In the genomic region with DNA sequence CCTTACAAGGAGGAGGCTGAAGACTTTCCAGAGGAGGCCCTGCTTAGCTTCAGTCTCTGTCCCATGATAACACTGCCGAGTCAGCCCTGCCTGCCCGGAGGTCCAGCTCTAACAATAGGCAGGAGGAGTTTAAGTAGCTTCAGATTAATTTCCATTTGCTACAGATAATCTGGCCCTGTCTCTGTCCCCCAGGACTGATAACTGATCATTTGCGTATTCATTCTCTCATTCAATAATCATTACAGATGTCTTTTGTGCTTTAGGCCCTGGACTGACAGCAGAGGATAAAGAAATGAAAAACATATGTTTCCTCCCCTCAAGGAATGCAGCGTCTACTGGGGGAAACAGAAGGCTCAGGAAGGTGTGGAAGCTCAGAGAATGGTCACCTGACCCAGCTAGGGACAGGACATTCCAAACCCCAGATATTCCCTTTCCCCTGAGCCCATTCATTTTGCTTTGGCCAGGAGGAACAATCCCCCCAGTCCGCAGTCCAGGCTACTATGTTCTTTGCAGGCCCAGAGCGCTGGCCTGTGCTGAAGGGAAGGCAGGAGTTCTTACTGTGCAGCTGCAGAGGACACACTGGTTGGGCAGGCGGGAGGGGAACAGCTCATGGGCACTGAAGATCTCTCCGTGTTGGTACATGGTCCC, we compare ENCODE assay signal across 15 cellular contexts. TPM values are rescaled to one million over a fixed set of nuclear protein-coding genes. Genes with fewer than 3 reads are reported as not detected.
DNase-seq lines count a peak whose midpoint lies in the region; ATAC-seq and TF ChIP-seq lines count a peak whose summit lies in the region.
"Had no signal": no experiment of that assay in that cellular context is flagged by ENCODE, and none has a peak within 500 bp of the region (broad histone marks: within the 10 kb centered on the region; RNA-seq: fewer than 3 reads in every experiment).

No MANE protein-coding gene starts in this region.

- no peaks in the 10 kb centered on the region for H3K79me1 ChIP-seq in IMR-90 (ENCODE audit: low read depth in 1 of 2, low read length in 2 of 2)

- POLR2A ChIA-PET in IMR-90 (lab: Charles Lee; ENCODE audit: unreplicated experiment), result no interaction called here

- peak overlapping the region; percentile 33; the same call in 1 of the 2 replicates for H3K18ac ChIP-seq in IMR-90 (ENCODE audit: low read depth, low read length)

- peak overlapping the region; percentile 61; the same call in 2 of the 3 replicates for H2BK15ac ChIP-seq in IMR-90 (ENCODE audit: low read depth, low read length)

- H2BK5ac ChIP-seq in IMR-90 (ENCODE audit: low read depth, low read length, poor library complexity, severe bottlenecking), result no peak overlapping the region

- H3K4me2 ChIP-seq in IMR-90 (ENCODE audit: low read depth, low read length), result no peak overlapping the region

- H2AK5ac ChIP-seq in IMR-90 (ENCODE audit: low read depth, low read length), result peak overlapping the region; percentile 28; the same call in 1 of the 2 replicates

- peak overlapping the region; percentile 32; the same call in 1 of the 2 replicates for H4K91ac ChIP-seq in IMR-90 (ENCODE audit: insufficient read depth, low read depth, low read length)

- H3K27ac ChIP-seq in IMR-90 (ENCODE audit: insufficient read depth, low read length) (peak overlapping the region; percentile 30; the same call in 1 of the 2 replicates), iPS-18a (ENCODE audit: low read length) (peak overlapping the region; percentile 42), sigmoid colon (peak overlapping the region in 3 of 4 donors; percentile 42 to 64 (median 61))

- DNase-seq in IMR-90 (peak; percentile 46), choroid plexus epithelial cell (ENCODE audit: low read depth) (peak; percentile 63), sigmoid colon (no peak), mucosa of descending colon (no peak), posterior vena cava (ENCODE audit: low spot score) (no peak)
- DNase-seq: activated CD8-positive, alpha-beta memory T cell treated with anti-CD3 and anti-CD28 coated beads, Interleukin-2, amount 50 U/mL, for 4 hours; CD4-positive, CD25-positive, alpha-beta regulatory T cell; NCI-H2029; NCI-H526 had no signal

- no peaks in the 10 kb centered on the region for H4K20me1 ChIP-seq in IMR-90 (ENCODE audit: insufficient read depth, low read length)

- H3K4me3 ChIP-seq in IMR-90 (ENCODE audit: insufficient read depth, low read depth, low read length) (no peak overlapping the region), choroid plexus epithelial cell (ENCODE audit: low read depth, low read length) (no peak overlapping the region), iPS-18a (ENCODE audit: low read length) (no peak overlapping the region), sigmoid colon (no peak overlapping the region), mucosa of descending colon (no peak overlapping the region)
- H3K4me3 ChIP-seq: esophagus muscularis mucosa had no signal

- H3K4ac ChIP-seq in IMR-90 (ENCODE audit: low read depth, low read length), result 0 out of 2 replicates have a peak overlapping the region, but pooled peaks have one; percentile 36

- TF ChIP-seq EP300 in sigmoid colon (IDR thresholded peaks at IDR 0.05), result no peak

- no TSS peak for BruUV-seq in IMR-90 (replicated peaks; lab: Mats Ljungman, UMichigan)

- peak overlapping the region; percentile 43; the same call in 1 of the 2 replicates for H2BK20ac ChIP-seq in IMR-90 (ENCODE audit: low read depth, low read length)

- no peaks in the 10 kb centered on the region for H3K9me3 ChIP-seq in IMR-90 (ENCODE audit: control insufficient read depth, insufficient read depth, low read length)
- no peaks in the 10 kb centered on the region for H3K9me3 ChIP-seq in iPS-18a (ENCODE audit: control insufficient read depth, low read depth, low read length)
- no peaks in the 10 kb centered on the region for H3K9me3 ChIP-seq in sigmoid colon
- no peaks in the 10 kb centered on the region for H3K9me3 ChIP-seq in mucosa of descending colon
- H3K9me3 ChIP-seq: esophagus muscularis mucosa had no signal

- ATAC-seq in IMR-90 (ENCODE audit: low read depth), result peak; percentile 67
- ATAC-seq in GM18870 (IDR thresholded peaks at IDR 0.05; ENCODE audit: unreplicated experiment), result no peak
- no peak for ATAC-seq in esophagus mucosa
- ATAC-seq in mucosa of descending colon, result no peak

- H3K9me1 ChIP-seq in IMR-90 (ENCODE audit: insufficient read depth, low read length), result no peaks in the 10 kb centered on the region

- TF ChIP-seq RAD21 in IMR-90 (IDR thresholded peaks at IDR 0.05; ENCODE audit: low read length), result no peak

- peak overlapping the region in 1 of 2 experiments; percentile 50; a peak in 2 of 4 replicates for H4K8ac ChIP-seq in IMR-90 (ENCODE audit: low read depth in 2 of 2, low read length in 2 of 2)

- H3K9ac ChIP-seq in IMR-90 (ENCODE audit: low read depth, low read length) (no peak overlapping the region), iPS-18a (ENCODE audit: low read length) (no peak overlapping the region)

- peak overlapping the region; percentile 1; the same call in 1 of the 2 replicates for H3K14ac ChIP-seq in IMR-90 (replicated peaks; ENCODE audit: low read depth, low read length)

- dilution Hi-C loops in IMR-90 (cut with HindIII; ENCODE audit: low sequenced_read_pairs, unreplicated experiment), result no loop called here

- H4K5ac ChIP-seq in IMR-90 (ENCODE audit: low read depth, low read length), result peak overlapping the region; percentile 73

- H2AK9ac ChIP-seq in IMR-90 (replicated peaks; ENCODE audit: low read depth, low read length, poor library complexity), result no peak overlapping the region

- H3K4me1 ChIP-seq in IMR-90 (ENCODE audit: control insufficient read depth, insufficient read depth, low read length), result peaks cover 10% of the 10 kb centered on the region; the same call in 1 of the 2 replicates
- peaks cover 7% of the 10 kb centered on the region for H3K4me1 ChIP-seq in iPS-18a (ENCODE audit: control insufficient read depth, low read depth, low read length)
- H3K4me1 ChIP-seq in sigmoid colon, result peaks cover 0 to 20% (median 10%) of the 10 kb centered on the region in 4 donors
- peaks cover 5% of the 10 kb centered on the region for H3K4me1 ChIP-seq in mucosa of descending colon (ENCODE audit: low read depth)

- H3K36me3 ChIP-seq in IMR-90 (ENCODE audit: control insufficient read depth, insufficient read depth, low read length), result no peaks in the 10 kb centered on the region
- no peaks in the 10 kb centered on the region for H3K36me3 ChIP-seq in iPS-18a (ENCODE audit: control insufficient read depth, low read depth, low read length)
- H3K36me3 ChIP-seq in sigmoid colon, result peaks cover 0 to 68% (median 7%) of the 10 kb centered on the region in 4 donors
- no peaks in the 10 kb centered on the region for H3K36me3 ChIP-seq in mucosa of descending colon (ENCODE audit: low read depth)
- H3K36me3 ChIP-seq: esophagus muscularis mucosa had no signal

- no peaks in the 10 kb centered on the region for H3K27me3 ChIP-seq in IMR-90 (ENCODE audit: control insufficient read depth, insufficient read depth, low read length)
- no peaks in the 10 kb centered on the region for H3K27me3 ChIP-seq in iPS-18a (ENCODE audit: control insufficient read depth, insufficient read depth, low read length)
- no peaks in the 10 kb centered on the region for H3K27me3 ChIP-seq in sigmoid colon
- H3K27me3 ChIP-seq: esophagus muscularis mucosa had no signal

- in situ Hi-C loops in IMR-90 (cut with MboI; ENCODE audit: low sequenced_read_pairs), result no loop called here

- H2AFZ ChIP-seq in IMR-90 (replicated peaks; ENCODE audit: low read length, poor library complexity), result peak overlapping the region; percentile 81

- TF ChIP-seq POLR2A in IMR-90 (IDR thresholded peaks at IDR 0.05; ENCODE audit: low read depth, low read length), result no peak
- TF ChIP-seq POLR2A in sigmoid colon (IDR thresholded peaks at IDR 0.05), result no peak

- H3K56ac ChIP-seq in IMR-90 (ENCODE audit: extremely low read depth, insufficient read depth, low read length), result no peak overlapping the region

- TF ChIP-seq CTCF in IMR-90 (conservative IDR thresholded peaks at IDR 0.05; ENCODE audit: low read depth, low read length) (no peak), choroid plexus epithelial cell (conservative IDR thresholded peaks at IDR 0.05; ENCODE audit: low read depth, low read length) (no peak), sigmoid colon (IDR thresholded peaks at IDR 0.05) (no peak), mucosa of descending colon (IDR thresholded peaks at IDR 0.05) (no peak)

- peak overlapping the region; percentile 43; the same call in 1 of the 2 replicates for H2BK120ac ChIP-seq in IMR-90 (ENCODE audit: low read depth, low read length)

- no peak overlapping the region for H3K23ac ChIP-seq in IMR-90 (ENCODE audit: low read depth, low read length)

- WGBS in IMR-90 (ENCODE audit: extremely low coverage in 2 of 2, insufficient read length in 1 of 2), 2 experiments, result 61% methylated on average over 3 of the region's 8 CpGs; no CpG with 5 or more reads in 1 of the 2 experiments
- 69 to 78% methylated on average over 8 of the region's 8 CpGs for WGBS in sigmoid colon, 2 donors

- intact Hi-C loops in IMR-90 (cut with micrococcal nuclease) (no loop called here), sigmoid colon (cut with DNase I) (no loop called here), mucosa of descending colon (cut with DNase I, micrococcal nuclease) (no loop called here), posterior vena cava (cut with DNase I) (no loop called here)

- CTCF ChIA-PET in IMR-90 (lab: Yijun Ruan, JAX), result interaction anchor here (1.2 to 1.8 kb wide), 2 partner anchors 8 to 16 kb away, joined by 4 to 6 read pairs; no protein-coding TSS in a partner anchor

TF ChIP-seq in IMR-90, 13 proteins besides CTCF, POLR2A, EP300 and RAD21 (continues in another document):
- no peak for TF ChIP-seq CEBPB (IDR thresholded peaks at IDR 0.05; ENCODE audit: low read depth, low read length)

RNA-seq across cellular contexts. Expression of gene CHRDL2, which starts 20.8 kb away (rescaled TPM):
- not detected in 2 replicates for total RNA-seq in IMR-90 (2012; rRNA removed)
- polyA plus RNA-seq in IMR-90 (2012; rRNA removed), result 0.37 and 0.80 TPM in 2 replicates
- 0.95 and 2.3 TPM in 2 replicates for polyA plus RNA-seq in IMR-90 (2012; cell fraction: cytosol; rRNA removed)
- polyA plus RNA-seq in IMR-90 (2012; cell fraction: nucleus; rRNA removed; ENCODE audit: low replicate concordance), result 0.64 and 0.66 TPM in 2 replicates
- 10 to 100 TPM in 2 of 4 donors, 1 to 10 TPM in 2; 6.1 to 45.1 (median 14.4) TPM for total RNA-seq in sigmoid colon
- 10 to 100 TPM in 1 of 3 donors, 1 to 10 TPM in 1, not detected in 1; 9.6 to 43.9 TPM for polyA plus RNA-seq in sigmoid colon
- 2.0 TPM for total RNA-seq in esophagus mucosa
- 10 to 100 TPM in 2 of 3 donors, not detected in 1; 41.2 to 52.2 TPM for total RNA-seq in mucosa of descending colon
- 10 to 100 TPM; 10.6 to 31.9 TPM for total RNA-seq in posterior vena cava
- total RNA-seq: CD4-positive, CD25-positive, alpha-beta regulatory T cell; MCF 10A; pulmonary artery endothelial cell had no signal
- polyA plus RNA-seq: CD4-positive, CD25-positive, alpha-beta regulatory T cell had no signal

RNA-seq across cellular contexts. Expression of gene RNF169, which starts 38.2 kb away (rescaled TPM):
- total RNA-seq in IMR-90 (2012; rRNA removed) (23.3 and 28.1 TPM in 2 replicates), sigmoid colon (10 to 100 TPM; 20.3 to 27.7 (median 22.5) TPM), esophagus mucosa (12.4 TPM), mucosa of descending colon (10 to 100 TPM; 12.5 to 22.0 (median 14.0) TPM), posterior vena cava (10 to 100 TPM; 14.7 to 19.8 TPM)
- polyA plus RNA-seq in IMR-90 (2012; rRNA removed) (3.0 and 3.6 TPM in 2 replicates), sigmoid colon (1 to 10 TPM; 1.6 to 5.1 (median 1.8) TPM)
- polyA plus RNA-seq in IMR-90 (2012; cell fraction: cytosol; rRNA removed), result 0.73 and 0.82 TPM in 2 replicates
- 1.2 and 7.6 TPM in 2 replicates for polyA plus RNA-seq in IMR-90 (2012; cell fraction: nucleus; rRNA removed; ENCODE audit: low replicate concordance)

Comparison
In these comparisons a context has a peak if more than half of its experiments do, and no peak if none do; other contexts are left out.
1. DNase-seq: peak in IMR-90 (single experiment) and choroid plexus epithelial cell (single experiment); none in sigmoid colon (single experiment), mucosa of descending colon (0 of 3) and posterior vena cava (single experiment).
2. Peak in every context shown above with its lines, with median percentiles within 50 percentile points of each other: H3K27ac ChIP-seq.